9 cellular contexts compared by ENCODE assay signal in the genomic region with DNA sequence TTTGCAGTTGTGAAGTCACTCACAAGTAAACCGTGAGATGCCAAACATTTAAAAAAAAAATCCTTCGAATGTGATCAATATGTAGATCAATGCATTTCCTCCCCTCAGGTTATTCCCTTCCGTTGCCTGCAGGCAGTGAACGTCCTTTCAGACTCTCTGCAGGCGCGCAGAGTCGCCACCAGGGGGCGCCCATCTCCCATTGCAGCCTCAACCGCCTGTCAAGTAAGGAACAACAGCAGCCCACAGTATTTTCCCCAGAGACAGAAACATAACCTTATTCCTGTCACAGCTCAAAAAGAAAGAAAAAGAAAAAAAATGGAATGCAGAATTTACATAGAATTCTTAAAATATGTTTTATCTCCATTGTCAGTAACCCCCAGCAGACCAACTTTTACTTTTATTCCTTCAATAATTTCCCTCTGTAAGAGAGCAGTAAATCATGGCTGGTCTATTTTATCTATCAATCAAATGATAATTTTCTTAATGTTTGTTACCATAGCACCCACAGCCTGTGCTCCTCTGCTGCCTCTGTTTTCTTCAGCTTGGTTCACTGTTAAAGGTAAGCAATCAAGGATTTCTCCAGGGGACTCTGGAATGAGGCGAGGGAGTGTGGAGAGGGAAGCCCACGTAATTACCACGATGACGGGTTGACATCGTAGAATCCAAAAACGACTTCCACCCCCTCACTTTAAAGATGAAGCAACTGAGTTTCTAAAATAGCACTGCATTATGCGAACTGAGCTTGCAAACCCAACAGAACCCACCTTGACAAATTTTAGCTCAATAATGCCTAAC.
DNase-seq lines count a peak whose midpoint lies in the region; ATAC-seq and TF ChIP-seq lines count a peak whose summit lies in the region.
"Had no signal": no experiment of that assay in that cellular context is flagged by ENCODE, and none has a peak within 500 bp of the region (broad histone marks: within the 10 kb centered on the region; RNA-seq: fewer than 3 reads in every experiment).

No MANE protein-coding gene starts in this region.

- peak; percentile 73 for DNase-seq in COR-L47 (lab: John Stamatoyannopoulos, UW)
- DNase-seq in NCI-H748 (lab: John Stamatoyannopoulos, UW; ENCODE audit: unreplicated experiment): peak; percentile 79
- peak; percentile 85 for DNase-seq in activated CD8-positive, alpha-beta memory T cell treated with anti-CD3 and anti-CD28 coated beads, Interleukin-2, amount 50 U/mL, for 48 hours
- peak; percentile 43 to 65 for DNase-seq in erythroblast (lab: John Stamatoyannopoulos, UW)
- peak; percentile 20 for DNase-seq in natural killer cell
- peak; percentile 71 for DNase-seq in stimulated activated naive CD8-positive, alpha-beta T cell treated with anti-CD3 and anti-CD28 coated beads, Interleukin-15, Interleukin-2, amounts not matched to agents 100 U/mL and 50 U/mL, for 24 hours

- TF ChIP-seq POLR2A in erythroblast (IDR thresholded peaks at IDR 0.05; ENCODE audit: low read length): no peak

- H3K27ac Mint-ChIP-seq in natural killer cell: no peak overlapping the region
- H3K27ac Mint-ChIP-seq: activated naive CD8-positive, alpha-beta T cell had no signal

- H3K4me3 Mint-ChIP-seq in natural killer cell: no peak overlapping the region
- H3K4me3 Mint-ChIP-seq: activated naive CD8-positive, alpha-beta T cell had no signal

- H3K4me1 Mint-ChIP-seq in natural killer cell: peaks cover 0 to 5% of the 10 kb centered on the region in 2 donors

- ATAC-seq in GM19372 (IDR thresholded peaks at IDR 0.05; ENCODE audit: low read depth, unreplicated experiment) (peak; percentile 96), HG03378 (IDR thresholded peaks at IDR 0.05; ENCODE audit: unreplicated experiment) (peak; percentile 95), natural killer cell (peak; percentile 49 to 74 (median 56))
- ATAC-seq in stimulated activated naive CD8-positive, alpha-beta T cell treated with anti-CD3 and anti-CD28 coated beads, Interleukin-15, Interleukin-2, amounts not matched to agents 100 U/mL and 50 U/mL, for 24 hours: no peak

- intact Hi-C loops in natural killer cell (cut with micrococcal nuclease): no loop called here

- no peaks in the 10 kb centered on the region for H3K9me3 Mint-ChIP-seq in natural killer cell

- no peaks in the 10 kb centered on the region for H3K36me3 Mint-ChIP-seq in natural killer cell
- H3K36me3 Mint-ChIP-seq: activated naive CD8-positive, alpha-beta T cell had no signal

- no peaks in the 10 kb centered on the region for H3K27me3 Mint-ChIP-seq in natural killer cell (ENCODE audit: low read depth in 2 of 2)

- TF ChIP-seq CTCF in natural killer cell (IDR thresholded peaks at IDR 0.05): peak; percentile 73

Comparison
In these comparisons a context has a peak if more than half of its experiments do, and no peak if none do; other contexts are left out.
1. DNase-seq: peak in every context shown above with its lines; median percentile 85 in activated CD8-positive, alpha-beta memory T cell treated with anti-CD3 and anti-CD28 coated beads, Interleukin-2, amount 50 U/mL, for 48 hours; 79 in NCI-H748; 73 in COR-L47; 71 in stimulated activated naive CD8-positive, alpha-beta T cell treated with anti-CD3 and anti-CD28 coated beads, Interleukin-15, Interleukin-2, amounts not matched to agents 100 U/mL and 50 U/mL, for 24 hours; 54 in erythroblast; 20 in natural killer cell.